ENCODE assay signal across 1 cellular context in genomic region chr11:124899376-124900145, GRCh38.
TF ChIP-seq lines count a peak whose summit lies in the region.

No MANE protein-coding gene starts in this region.

TF ChIP-seq in A549, 52 proteins besides CTCF, POLR2A, EP300 and RAD21 (continued from another document):
- TF ChIP-seq CBX2 (IDR thresholded peaks at IDR 0.05; ENCODE audit: borderline replicate concordance, low read depth) = no peak
